In genomic region chr12:110403146-110403974, GRCh38 we compare ENCODE assay signal across 8 cellular contexts. TPM values are rescaled to one million over a fixed set of nuclear protein-coding genes. Genes with fewer than 3 reads are reported as not detected.
DNase-seq lines count a peak whose midpoint lies in the region; ATAC-seq and TF ChIP-seq lines count a peak whose summit lies in the region.

A gene with protein sequence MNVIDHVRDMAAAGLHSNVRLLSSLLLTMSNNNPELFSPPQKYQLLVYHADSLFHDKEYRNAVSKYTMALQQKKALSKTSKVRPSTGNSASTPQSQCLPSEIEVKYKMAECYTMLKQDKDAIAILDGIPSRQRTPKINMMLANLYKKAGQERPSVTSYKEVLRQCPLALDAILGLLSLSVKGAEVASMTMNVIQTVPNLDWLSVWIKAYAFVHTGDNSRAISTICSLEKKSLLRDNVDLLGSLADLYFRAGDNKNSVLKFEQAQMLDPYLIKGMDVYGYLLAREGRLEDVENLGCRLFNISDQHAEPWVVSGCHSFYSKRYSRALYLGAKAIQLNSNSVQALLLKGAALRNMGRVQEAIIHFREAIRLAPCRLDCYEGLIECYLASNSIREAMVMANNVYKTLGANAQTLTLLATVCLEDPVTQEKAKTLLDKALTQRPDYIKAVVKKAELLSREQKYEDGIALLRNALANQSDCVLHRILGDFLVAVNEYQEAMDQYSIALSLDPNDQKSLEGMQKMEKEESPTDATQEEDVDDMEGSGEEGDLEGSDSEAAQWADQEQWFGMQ (minus strand): TSS chr12:110403708. CDS start chr12:110403627, 81 bp downstream.

- peak within 1 kb of the TSS in 9 of 10 donors; percentile 96 to 100 (median 98) for H3K4me3 Mint-ChIP-seq in naive thymus-derived CD4-positive, alpha-beta T cell
- H3K4me3 Mint-ChIP-seq in stimulated activated memory B cell treated with anti-CD40 and anti-IgM and Interleukin-4, amounts not matched to agents 10 μg/mL and 1 μg/mL and 100 μg/mL, for 72 hours: peak within 1 kb of the TSS; percentile 98

- H3K4me1 ChIP-seq in fibroblast of lung (ENCODE audit: control insufficient read depth, extremely low read depth, insufficient read depth, low read length): peaks cover 2% of the 10 kb centered on the region
- H3K4me1 ChIP-seq in naive thymus-derived CD4-positive, alpha-beta T cell (ENCODE audit: control insufficient read depth in 2 of 2, insufficient read depth in 2 of 2, low read length in 2 of 2): peaks cover 6 to 15% of the 10 kb centered on the region in 2 donors

- no peaks in the 10 kb centered on the region for H3K9me3 ChIP-seq in fibroblast of lung (ENCODE audit: control insufficient read depth, insufficient read depth, low read depth, low read length)
- H3K9me3 ChIP-seq in naive thymus-derived CD4-positive, alpha-beta T cell (ENCODE audit: control insufficient read depth in 2 of 3, low read length in 3 of 3): no peaks in the 10 kb centered on the region

- H3K4me3 ChIP-seq in LNCaP clone FGC (ENCODE audit: low read depth, low read length) (peak within 1 kb of the TSS; percentile 99), fibroblast of lung (replicated peaks in 1 of 4; ENCODE audit: control extremely low read depth in 1 of 4, insufficient read depth in 1 of 4, low read depth in 3 of 4, low read length in 4 of 4) (peak within 1 kb of the TSS; percentile 81 to 100 (median 94))
- H3K4me3 ChIP-seq in naive thymus-derived CD4-positive, alpha-beta T cell (ENCODE audit: low read length): peak within 1 kb of the TSS; percentile 99

- CTCF ChIA-PET in naive thymus-derived CD4-positive, alpha-beta T cell (lab: Charles Lee): interaction anchor here (0.9 kb wide), 1 partner anchor 17 kb away, joined by 4 read pairs; no protein-coding TSS in a partner anchor

- no peaks in the 10 kb centered on the region for H3K27me3 Mint-ChIP-seq in naive thymus-derived CD4-positive, alpha-beta T cell
- H3K27me3 Mint-ChIP-seq in stimulated activated memory B cell treated with anti-CD40 and anti-IgM and Interleukin-4, amounts not matched to agents 10 μg/mL and 1 μg/mL and 100 μg/mL, for 72 hours: no peaks in the 10 kb centered on the region

- no peak for TF ChIP-seq CTCF in LNCaP clone FGC (IDR thresholded peaks at IDR 0.05; ENCODE audit: control insufficient read depth, extremely low read depth, insufficient read depth)
- no peak for TF ChIP-seq CTCF in fibroblast of lung (conservative IDR thresholded peaks at IDR 0.05 in 1 of 2, IDR thresholded peaks at IDR 0.05 in 1 of 2; ENCODE audit: low read depth in 1 of 2, low read length in 2 of 2)

- peak within 1 kb of the TSS; percentile 97 for H3K27ac ChIP-seq in fibroblast of lung (ENCODE audit: insufficient read depth, low read length)
- peak within 1 kb of the TSS; percentile 81 for H3K27ac ChIP-seq in naive thymus-derived CD4-positive, alpha-beta T cell (ENCODE audit: low read depth, low read length)

- peaks cover 5% of the 10 kb centered on the region for H3K36me3 ChIP-seq in fibroblast of lung (ENCODE audit: control insufficient read depth, insufficient read depth, low read length)
- peaks cover 0 to 15% (median 0%) of the 10 kb centered on the region in 3 experiments for H3K36me3 ChIP-seq in naive thymus-derived CD4-positive, alpha-beta T cell (ENCODE audit: control insufficient read depth in 2 of 3, insufficient read depth in 3 of 3, low read length in 3 of 3)

- peaks cover 15 to 50% (median 29%) of the 10 kb centered on the region in 7 donors for H3K4me1 Mint-ChIP-seq in naive thymus-derived CD4-positive, alpha-beta T cell
- H3K4me1 Mint-ChIP-seq in stimulated activated memory B cell treated with anti-CD40 and anti-IgM and Interleukin-4, amounts not matched to agents 10 μg/mL and 1 μg/mL and 100 μg/mL, for 72 hours: peaks cover 20% of the 10 kb centered on the region

- peak within 1 kb of the TSS; percentile 78 for H3K9ac ChIP-seq in fibroblast of lung (ENCODE audit: insufficient read depth, low read length)

- peaks cover 46% of the 10 kb centered on the region for H3K79me2 ChIP-seq in fibroblast of lung (ENCODE audit: control insufficient read depth, insufficient read depth, low read length)

- no peaks in the 10 kb centered on the region for H3K27me3 ChIP-seq in fibroblast of lung (ENCODE audit: control insufficient read depth, insufficient read depth, low read length)
- H3K27me3 ChIP-seq in naive thymus-derived CD4-positive, alpha-beta T cell (ENCODE audit: control insufficient read depth in 2 of 2, insufficient read depth in 2 of 2, low read length in 2 of 2): no peaks in the 10 kb centered on the region

- H2AFZ ChIP-seq in fibroblast of lung (ENCODE audit: low read length): peak within 1 kb of the TSS; percentile 100

- peak within 1 kb of the TSS; percentile 97 to 100 (median 99) for H3K27ac Mint-ChIP-seq in naive thymus-derived CD4-positive, alpha-beta T cell
- H3K27ac Mint-ChIP-seq in stimulated activated memory B cell treated with anti-CD40 and anti-IgM and Interleukin-4, amounts not matched to agents 10 μg/mL and 1 μg/mL and 100 μg/mL, for 72 hours: peak within 1 kb of the TSS; percentile 98

- POLR2A ChIA-PET in naive thymus-derived CD4-positive, alpha-beta T cell (lab: Charles Lee): interaction anchor here (1.0 to 1.4 kb wide), 2 partner anchors 14 to 53 kb away, joined by 3 read pairs; no protein-coding TSS in a partner anchor

- H3K9me3 Mint-ChIP-seq in naive thymus-derived CD4-positive, alpha-beta T cell: peaks cover 0 to 3% (median 0%) of the 10 kb centered on the region in 11 donors
- H3K9me3 Mint-ChIP-seq in stimulated activated memory B cell treated with anti-CD40 and anti-IgM and Interleukin-4, amounts not matched to agents 10 μg/mL and 1 μg/mL and 100 μg/mL, for 72 hours: no peaks in the 10 kb centered on the region

- peak; percentile 85 for ATAC-seq in GM21723 (IDR thresholded peaks at IDR 0.05; ENCODE audit: unreplicated experiment)
- peak; percentile 98 for ATAC-seq in naive thymus-derived CD4-positive, alpha-beta T cell
- ATAC-seq in stimulated activated memory B cell treated with anti-CD40 and anti-IgM and Interleukin-4, amounts not matched to agents 10 μg/mL and 1 μg/mL and 100 μg/mL, for 72 hours: peak; percentile 94

- intact Hi-C loops in naive thymus-derived CD4-positive, alpha-beta T cell (cut with micrococcal nuclease): loop anchor here (1.0 to 10.0 kb wide), 10 partner anchors 28 to 1351 kb away; partner anchors contain the start of genes ATP2A2 (in 2 of the 2), ARPC3 (in 1 of the 2), C12orf76 (in 1 of the 2) and IFT81 (in 1 of the 2)

- H3K36me3 Mint-ChIP-seq in naive thymus-derived CD4-positive, alpha-beta T cell: peaks cover 0 to 11% (median 4%) of the 10 kb centered on the region in 5 donors
- H3K36me3 Mint-ChIP-seq in stimulated activated memory B cell treated with anti-CD40 and anti-IgM and Interleukin-4, amounts not matched to agents 10 μg/mL and 1 μg/mL and 100 μg/mL, for 72 hours: peaks cover 7% of the 10 kb centered on the region

- no peaks in the 10 kb centered on the region for H4K20me1 ChIP-seq in fibroblast of lung (ENCODE audit: control insufficient read depth, extremely low read depth, insufficient read depth, low read length)

- H3K4me2 ChIP-seq in fibroblast of lung (ENCODE audit: extremely low read depth, insufficient read depth, low read length): peak within 1 kb of the TSS; percentile 100

- in situ Hi-C loops in Caki2 (cut with HindIII; ENCODE audit: low pct_unique_long_range_greater_than_20kb, low sequenced_read_pairs): no loop called here

- peak; percentile 80 for DNase-seq in Caki2 (ENCODE audit: low read depth)
- peak; percentile 75 for DNase-seq in LNCaP clone FGC (ENCODE audit: low read depth)
- DNase-seq in RPMI8226: peak; percentile 94
- peak; percentile 73 to 77 for DNase-seq in activated T-helper 1 cell treated with anti-CD3 and anti-CD28 coated beads, Interleukin-2, amount 50 U/mL, for 16 hours (ENCODE audit: low read depth in 1 of 2, low spot score in 1 of 2)
- peak; percentile 84 to 94 for DNase-seq in fibroblast of lung (ENCODE audit: low read depth in 2 of 2)
- DNase-seq in naive thymus-derived CD4-positive, alpha-beta T cell: peak; percentile 74 to 90 (median 87)

RNA-seq across cellular contexts. Expression of the gene that starts here (rescaled TPM):
- 32.2 and 57.5 TPM in 2 replicates for total RNA-seq in Caki2 (2014; rRNA removed; shearing (Covaris generic); ENCODE audit: low replicate concordance)
- total RNA-seq in fibroblast of lung: 44.9 and 49.5 TPM in 2 replicates
- 48.7 and 55.2 TPM in 2 replicates for polyA plus RNA-seq in fibroblast of lung
- 28.6 and 34.7 TPM in 2 replicates for polyA plus RNA-seq in fibroblast of lung (2012)
- polyA minus RNA-seq in fibroblast of lung (ENCODE audit: low replicate concordance): 11.7 and 23.3 TPM in 2 replicates
- total RNA-seq in naive thymus-derived CD4-positive, alpha-beta T cell: 10 to 100 TPM; 40.9 to 71.7 (median 59.7) TPM
- polyA plus RNA-seq in naive thymus-derived CD4-positive, alpha-beta T cell: 10 to 100 TPM; 26.6 to 28.3 TPM

Comparison
In these comparisons a context has a peak if more than half of its experiments do, and no peak if none do; other contexts are left out.
1. Peak in every context shown above with its lines: DNase-seq, ATAC-seq, H3K4me3 ChIP-seq and H3K27ac ChIP-seq.